8 cellular contexts compared by ENCODE assay signal in genomic region chr4:2811830-2812599, GRCh38. TPM values are rescaled to one million over a fixed set of nuclear protein-coding genes. Genes with fewer than 3 reads are reported as not detected.
DNase-seq lines count a peak whose midpoint lies in the region; ATAC-seq, FAIRE-seq and TF ChIP-seq lines count a peak whose summit lies in the region.
"Had no signal": no experiment of that assay in that cellular context is flagged by ENCODE, and none has a peak within 500 bp of the region (broad histone marks: within the 10 kb centered on the region; RNA-seq: fewer than 3 reads in every experiment).

No MANE protein-coding gene starts in this region.

- ATAC-seq in GM18505 (IDR thresholded peaks at IDR 0.05; ENCODE audit: unreplicated experiment) = peak; percentile 55
- ATAC-seq in HG02642 (IDR thresholded peaks at IDR 0.05; ENCODE audit: poor library complexity, unreplicated experiment) = peak; percentile 61

- H2BK12ac ChIP-seq in H1 (ENCODE audit: low read depth, low read length) = 0 out of 2 replicates have a peak overlapping the region, but pooled peaks have one; percentile 10

- no peak overlapping the region for H3K23ac ChIP-seq in H1 (ENCODE audit: insufficient read length)

- H2BK15ac ChIP-seq in H1 (ENCODE audit: low read length) = 0 out of 2 replicates have a peak overlapping the region, but pooled peaks have one; percentile 88

- H3K23me2 ChIP-seq in H1 (ENCODE audit: low read depth, low read length) = no peaks in the 10 kb centered on the region

- H3K14ac ChIP-seq in H1 (ENCODE audit: insufficient read length) = no peak overlapping the region

- no peak overlapping the region for H3K9ac ChIP-seq in H1 (replicated peaks in 1 of 4; ENCODE audit: extremely low read depth in 1 of 4, low read depth in 3 of 4, low read length in 3 of 4)
- H3K9ac ChIP-seq in mucosa of rectum (ENCODE audit: low read depth in 1 of 2, low read length in 2 of 2) = peak overlapping the region; percentile 27 to 64

- POLR2A ChIA-PET in activated CD4-positive, alpha-beta T cell treated with anti-CD3 and anti-CD28 coated beads, Interleukin-2, amount 10 ng/mL, durations not matched to agents 7 days and 5 days (lab: Charles Lee) = no interaction called here
- POLR2A ChIA-PET in H1 (lab: Charles Lee; ENCODE audit: partially characterized antibody) = interaction anchor here (0.7 to 5.1 kb wide), 6 partner anchors 8 to 48 kb away, joined by 3 to 48 read pairs (median 4); no protein-coding TSS in a partner anchor

- 0 out of 2 replicates have a peak, but pooled peaks cover 3% of the 10 kb centered on the region for H3K79me1 ChIP-seq in H1 (ENCODE audit: low read depth, low read length)

- no peak overlapping the region for H2BK20ac ChIP-seq in H1 (ENCODE audit: low read length)

- H4K20me1 ChIP-seq in H1 (replicated peaks in 1 of 2; ENCODE audit: control insufficient read depth in 1 of 2, insufficient read depth in 2 of 2, low read length in 2 of 2) = peaks cover 0 to 2% of the 10 kb centered on the region in 2 experiments

- peak overlapping the region; percentile 58 for H2BK5ac ChIP-seq in H1 (ENCODE audit: low read depth, low read length)

- H3K79me2 ChIP-seq in H1 (ENCODE audit: control insufficient read depth in 1 of 2, insufficient read depth in 2 of 2, low read length in 2 of 2) = no peaks in the 10 kb centered on the region

- H3K4me1 ChIP-seq in H1 (replicated peaks in 1 of 4; ENCODE audit: control insufficient read depth in 3 of 4, insufficient read depth in 4 of 4, low read length in 3 of 4) = peaks cover 0 to 19% (median 9%) of the 10 kb centered on the region in 4 experiments; a peak in 6 of 7 replicates
- H3K4me1 ChIP-seq in mucosa of rectum (ENCODE audit: control insufficient read depth in 2 of 2, insufficient read depth in 2 of 2, low read length in 2 of 2) = peaks cover 32 to 37% of the 10 kb centered on the region in 2 donors
- H3K4me1 ChIP-seq in thyroid gland = peaks cover 16 to 57% of the 10 kb centered on the region in 2 donors

- H3K4me2 ChIP-seq in H1 (ENCODE audit: insufficient read depth in 1 of 2, low read depth in 2 of 2, low read length in 2 of 2) = no peak overlapping the region

- 0 out of 4 replicates have a peak, but pooled peaks of 1 of the 2 experiments have one; percentile 7 for TF ChIP-seq RAD21 in H1 (IDR thresholded peaks at IDR 0.05 in 1 of 2, conservative IDR thresholded peaks at IDR 0.05 in 1 of 2; ENCODE audit: low read depth in 2 of 2, low read length in 2 of 2)

- H3K9me3 Mint-ChIP-seq in activated CD4-positive, alpha-beta T cell treated with anti-CD3 and anti-CD28 coated beads, Interleukin-2, amount 10 ng/mL, durations not matched to agents 7 days and 5 days = no peaks in the 10 kb centered on the region

- H3K36me3 ChIP-seq in H1 (ENCODE audit: control insufficient read depth in 2 of 4, insufficient read depth in 4 of 4, low read length in 3 of 4) (no peaks in the 10 kb centered on the region), mucosa of rectum (ENCODE audit: control insufficient read depth in 2 of 2, insufficient read depth in 2 of 2, low read length in 2 of 2) (no peaks in the 10 kb centered on the region), thyroid gland (no peaks in the 10 kb centered on the region)

- peak overlapping the region; percentile 99 for H3K27ac Mint-ChIP-seq in activated CD4-positive, alpha-beta T cell treated with anti-CD3 and anti-CD28 coated beads, Interleukin-2, amount 10 ng/mL, durations not matched to agents 7 days and 5 days

- DNase-seq in NCI-H2107 treated with DMSO at 0.1 percent for 48 hours (lab: John Stamatoyannopoulos, UW; ENCODE audit: unreplicated experiment) = peak; percentile 62
- peak; percentile 73 for DNase-seq in activated CD4-positive, alpha-beta T cell treated with anti-CD3 and anti-CD28 coated beads, Interleukin-2, amount 10 ng/mL, durations not matched to agents 7 days and 5 days
- DNase-seq in H1 (ENCODE audit: low read depth in 1 of 2, low spot score in 2 of 2) = no peak
- DNase-seq in thyroid gland = peak; percentile 43

- H3K27ac ChIP-seq in H1 (ENCODE audit: low read depth, low read length) (no peak overlapping the region), mucosa of rectum (ENCODE audit: low read depth in 2 of 2, low read length in 2 of 2) (peak overlapping the region; percentile 69 to 77), thyroid gland (peak overlapping the region; percentile 65 to 73 (median 68))

- no peak overlapping the region for H2BK120ac ChIP-seq in H1 (replicated peaks; ENCODE audit: low read depth, low read length)

- intact Hi-C loops in thyroid gland (cut with DNase I) = no loop called here

- peak overlapping the region; percentile 80 for H4K91ac ChIP-seq in H1 (replicated peaks; ENCODE audit: insufficient read length, low read length)

- peak overlapping the region; percentile 97 for H3K4me3 Mint-ChIP-seq in activated CD4-positive, alpha-beta T cell treated with anti-CD3 and anti-CD28 coated beads, Interleukin-2, amount 10 ng/mL, durations not matched to agents 7 days and 5 days

- CTCF ChIA-PET in activated CD4-positive, alpha-beta T cell treated with anti-CD3 and anti-CD28 coated beads, Interleukin-2, amount 10 ng/mL, durations not matched to agents 7 days and 5 days (lab: Charles Lee) = interaction anchor here (0.8 to 2.2 kb wide), 8 partner anchors 8 to 56 kb away, joined by 3 to 7 read pairs (median 4); partner anchors contain the start of gene TNIP2
- CTCF ChIA-PET in H1 (lab: Charles Lee; ENCODE audit: partially characterized antibody) = interaction anchor here (0.6 to 1.4 kb wide), 5 partner anchors 8 to 144 kb away, joined by 3 to 5 read pairs (median 3); no protein-coding TSS in a partner anchor

- H4K5ac ChIP-seq in H1 (ENCODE audit: insufficient read length, low read depth, low read length) = peak overlapping the region; percentile 39

- peaks cover 56% of the 10 kb centered on the region for H3K4me1 Mint-ChIP-seq in activated CD4-positive, alpha-beta T cell treated with anti-CD3 and anti-CD28 coated beads, Interleukin-2, amount 10 ng/mL, durations not matched to agents 7 days and 5 days

- no peak overlapping the region for H2AFZ ChIP-seq in H1 (ENCODE audit: low read length)

- no peak for TF ChIP-seq EP300 in H1 (IDR thresholded peaks at IDR 0.05; ENCODE audit: borderline replicate concordance in 1 of 2, low read depth in 2 of 2, low read length in 2 of 2)

- H3K4ac ChIP-seq in H1 (replicated peaks; ENCODE audit: insufficient read length, low read depth, low read length) = peak overlapping the region; percentile 5

- no peaks in the 10 kb centered on the region for H3K27me3 Mint-ChIP-seq in activated CD4-positive, alpha-beta T cell treated with anti-CD3 and anti-CD28 coated beads, Interleukin-2, amount 10 ng/mL, durations not matched to agents 7 days and 5 days

- H3K27me3 ChIP-seq in H1 (replicated peaks in 1 of 4; ENCODE audit: control insufficient read depth in 3 of 4, extremely low read depth in 1 of 4, insufficient read depth in 3 of 4, low read length in 3 of 4) (peaks cover 0 to 3% (median 0%) of the 10 kb centered on the region in 4 experiments; a peak in 2 of 7 replicates), mucosa of rectum (ENCODE audit: control insufficient read depth in 2 of 2, insufficient read depth in 2 of 2, low read length in 2 of 2) (no peaks in the 10 kb centered on the region), thyroid gland (no peaks in the 10 kb centered on the region)

- peak overlapping the region; percentile 15 for H3K18ac ChIP-seq in H1 (ENCODE audit: extremely low read depth, low read length)

- H3K56ac ChIP-seq in H1 (replicated peaks; ENCODE audit: insufficient read length, low read depth, low read length) = no peak overlapping the region

- no peak for TF ChIP-seq CTCF in H1 (IDR thresholded peaks at IDR 0.05; ENCODE audit: control extremely low read depth in 1 of 3, insufficient read depth in 1 of 3, low read depth in 1 of 3, low read length in 3 of 3)
- no peak for TF ChIP-seq CTCF in thyroid gland (IDR thresholded peaks at IDR 0.05)

- TF ChIP-seq POLR2A in GM18505 (IDR thresholded peaks at IDR 0.05; ENCODE audit: borderline replicate concordance, extremely low read depth, insufficient read depth, insufficient read length) (peak; percentile 74), H1 (IDR thresholded peaks at IDR 0.05; ENCODE audit: control extremely low read depth in 1 of 2, low read depth in 2 of 2, low read length in 2 of 2) (no peak), thyroid gland (IDR thresholded peaks at IDR 0.05) (no peak)

- peak overlapping the region; percentile 71 for H4K8ac ChIP-seq in H1 (ENCODE audit: extremely low read depth, insufficient read depth, low read length)

- peak overlapping the region; percentile 18; the same call in 1 of the 2 replicates for H2AK5ac ChIP-seq in H1 (ENCODE audit: low read depth, low read length)

- no peak for FAIRE-seq in H1 (lab: Jason Lieb, UNC)
- FAIRE-seq: islet of Langerhans had no signal

- no peaks in the 10 kb centered on the region for H3K9me3 ChIP-seq in H1 (ENCODE audit: insufficient read depth in 2 of 2, low read depth in 1 of 2, low read length in 1 of 2)
- H3K9me3 ChIP-seq in mucosa of rectum (ENCODE audit: control insufficient read depth in 2 of 2, low read length in 2 of 2) = no peaks in the 10 kb centered on the region
- no peaks in the 10 kb centered on the region for H3K9me3 ChIP-seq in thyroid gland

- 81% methylated on average over 18 of the region's 21 CpGs; no CpG with 5 or more reads in 1 of the 2 experiments for WGBS in H1 (ENCODE audit: extremely low coverage in 1 of 2, insufficient coverage in 1 of 2, insufficient read length in 1 of 2, insufficient replicate concordance in 2 of 2, low coverage in 1 of 2, low lambda C conversion rate in 2 of 2, missing lambda C conversion rate in 1 of 2), 2 experiments
- 63 to 69% methylated on average over 9 to 21 of the region's 21 CpGs for WGBS in thyroid gland, 2 donors

- no peak overlapping the region for H3K4me3 ChIP-seq in H1 (ENCODE audit: extremely low read depth in 1 of 4, insufficient read depth in 2 of 4, low read depth in 3 of 4, low read length in 4 of 4)
- H3K4me3 ChIP-seq in mucosa of rectum (ENCODE audit: low read length in 2 of 2) = peak overlapping the region; percentile 44 to 62
- peak overlapping the region in 1 of 3 donors; percentile 26 for H3K4me3 ChIP-seq in thyroid gland (replicated peaks in 1 of 3)

- H3K36me3 Mint-ChIP-seq in activated CD4-positive, alpha-beta T cell treated with anti-CD3 and anti-CD28 coated beads, Interleukin-2, amount 10 ng/mL, durations not matched to agents 7 days and 5 days (ENCODE audit: low read depth) = peaks cover 41% of the 10 kb centered on the region

RNA-seq across cellular contexts. Expression of gene SH3BP2, which starts 19.1 kb away (rescaled TPM):
- total RNA-seq in activated CD4-positive, alpha-beta T cell treated with anti-CD3 and anti-CD28 coated beads, Interleukin-2, amount 10 ng/mL, durations not matched to agents 7 days and 5 days = 10 to 100 TPM; 69.3 to 78.2 TPM
- 31.4 and 32.4 TPM in 2 replicates for total RNA-seq in H1 (2021; fragmentation: NEBNext Ultra II Directional; extraction: Animal tissue kit (Norgen Biotek cat#: 25700))
- 27.4 and 45.8 TPM in 2 replicates for polyA plus RNA-seq in H1 (2011; rRNA removed)
- polyA plus RNA-seq in H1 (2011; cell fraction: cytosol; rRNA removed) = 29.6 TPM
- polyA plus RNA-seq in H1 (2011; cell fraction: nucleus; rRNA removed) = 119 TPM
- polyA plus RNA-seq in H1 (2012, experiment 1 of 2) = 18.2 to 28.4 TPM (median 24.8 TPM) in 4 replicates
- 13.6 TPM for polyA plus RNA-seq in H1 (2012, experiment 2 of 2)
- 19.6 TPM for polyA plus RNA-seq in H1 (2013, experiment 1 of 2)
- polyA plus RNA-seq in H1 (2013, experiment 2 of 2) = 18.1 TPM
- polyA minus RNA-seq in H1 (2011; rRNA and poly(A)+ RNA removed) = 52.4 and 64.8 TPM in 2 replicates
- 25.8 TPM for polyA minus RNA-seq in H1 (2011; cell fraction: cytosol; rRNA and poly(A)+ RNA removed)
- 51.1 TPM for polyA minus RNA-seq in H1 (2011; cell fraction: nucleus; rRNA and poly(A)+ RNA removed)
- 10 to 100 TPM; 29.6 to 43.5 (median 36.7) TPM for total RNA-seq in thyroid gland

RNA-seq across cellular contexts. Expression of gene ADD1, which starts 31.6 kb away (rescaled TPM):
- total RNA-seq in activated CD4-positive, alpha-beta T cell treated with anti-CD3 and anti-CD28 coated beads, Interleukin-2, amount 10 ng/mL, durations not matched to agents 7 days and 5 days = 100 to 1,000 TPM; 264 to 266 TPM
- total RNA-seq in H1 (2021; fragmentation: NEBNext Ultra II Directional; extraction: Animal tissue kit (Norgen Biotek cat#: 25700)) = 132 and 143 TPM in 2 replicates
- polyA plus RNA-seq in H1 (2011; rRNA removed) = 113 and 219 TPM in 2 replicates
- polyA plus RNA-seq in H1 (2011; cell fraction: cytosol; rRNA removed) = 94.0 TPM
- 253 TPM for polyA plus RNA-seq in H1 (2011; cell fraction: nucleus; rRNA removed)
- polyA plus RNA-seq in H1 (2012, experiment 1 of 2) = 98.4 to 131 TPM (median 126 TPM) in 4 replicates
- polyA plus RNA-seq in H1 (2012, experiment 2 of 2) = 79.3 TPM
- polyA plus RNA-seq in H1 (2013, experiment 1 of 2) = 150 TPM
- 143 TPM for polyA plus RNA-seq in H1 (2013, experiment 2 of 2)
- polyA minus RNA-seq in H1 (2011; rRNA and poly(A)+ RNA removed) = 76.5 and 77.9 TPM in 2 replicates
- polyA minus RNA-seq in H1 (2011; cell fraction: cytosol; rRNA and poly(A)+ RNA removed) = 51.5 TPM
- 72.5 TPM for polyA minus RNA-seq in H1 (2011; cell fraction: nucleus; rRNA and poly(A)+ RNA removed)
- total RNA-seq in thyroid gland = 100 to 1,000 TPM; 190 to 222 (median 194) TPM

RNA-seq across cellular contexts. Expression of gene TNIP2, which starts 55.9 kb away (rescaled TPM):
- total RNA-seq in activated CD4-positive, alpha-beta T cell treated with anti-CD3 and anti-CD28 coated beads, Interleukin-2, amount 10 ng/mL, durations not matched to agents 7 days and 5 days = 10 to 100 TPM; 35.0 to 43.6 TPM
- total RNA-seq in H1 (2021; fragmentation: NEBNext Ultra II Directional; extraction: Animal tissue kit (Norgen Biotek cat#: 25700)) = 36.2 and 37.7 TPM in 2 replicates
- polyA plus RNA-seq in H1 (2011; rRNA removed) = 23.7 and 35.7 TPM in 2 replicates
- 41.8 TPM for polyA plus RNA-seq in H1 (2011; cell fraction: cytosol; rRNA removed)
- 54.1 TPM for polyA plus RNA-seq in H1 (2011; cell fraction: nucleus; rRNA removed)
- 26.4 to 39.9 TPM (median 39.1 TPM) in 4 replicates for polyA plus RNA-seq in H1 (2012, experiment 1 of 2)
- 29.2 TPM for polyA plus RNA-seq in H1 (2012, experiment 2 of 2)
- 21.6 TPM for polyA plus RNA-seq in H1 (2013, experiment 1 of 2)
- polyA plus RNA-seq in H1 (2013, experiment 2 of 2) = 23.2 TPM
- polyA minus RNA-seq in H1 (2011; rRNA and poly(A)+ RNA removed) = 7.9 and 15.5 TPM in 2 replicates
- 13.5 TPM for polyA minus RNA-seq in H1 (2011; cell fraction: cytosol; rRNA and poly(A)+ RNA removed)
- 19.3 TPM for polyA minus RNA-seq in H1 (2011; cell fraction: nucleus; rRNA and poly(A)+ RNA removed)
- total RNA-seq in thyroid gland = 10 to 100 TPM; 44.7 to 65.4 (median 52.2) TPM

Comparison
In these comparisons a context has a peak if more than half of its experiments do, and no peak if none do; other contexts are left out.
1. DNase-seq: peak in NCI-H2107 treated with DMSO at 0.1 percent for 48 hours (single experiment), activated CD4-positive, alpha-beta T cell treated with anti-CD3 and anti-CD28 coated beads, Interleukin-2, amount 10 ng/mL, durations not matched to agents 7 days and 5 days (single experiment) and thyroid gland (2 of 2); none in H1 (0 of 2).
2. H3K4me3 ChIP-seq: peak in mucosa of rectum (2 of 2); none in H1 (0 of 4).
3. H3K9ac ChIP-seq: peak in mucosa of rectum (2 of 2); none in H1 (0 of 4).